ENCODE assay signal across 28 cellular contexts in the genomic region with DNA sequence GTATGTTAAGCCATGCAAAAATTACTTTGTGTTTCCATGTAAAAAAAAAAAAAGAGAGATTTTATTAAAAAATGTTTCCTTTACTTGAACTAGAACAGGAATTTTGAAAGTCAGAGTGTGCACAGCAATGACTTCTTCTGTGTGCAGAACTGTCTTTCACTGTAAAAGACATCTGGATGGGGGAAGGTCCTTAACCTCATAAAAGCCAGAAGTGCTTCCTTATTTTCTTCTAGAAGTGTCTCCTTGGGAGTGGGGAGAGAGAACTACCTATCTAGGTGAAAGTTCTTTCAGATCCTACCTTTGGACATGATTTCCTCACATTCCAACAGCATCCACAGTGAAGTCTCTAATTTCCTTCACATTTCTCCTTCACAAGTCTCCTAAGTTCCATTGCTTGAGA.
"Had no signal": no experiment of that assay in that cellular context is flagged by ENCODE, and none has a peak within 500 bp of the region (broad histone marks: within the 10 kb centered on the region; RNA-seq: fewer than 3 reads in every experiment).

No MANE protein-coding gene starts in this region.

- H3K36me3 Mint-ChIP-seq: stimulated activated effector memory CD8-positive, alpha-beta T cell treated with anti-CD3 and anti-CD28 coated beads, Interleukin-12 subunit alpha, Interleukin-12 subunit beta, amount 100 ng/mL, for 72 hours; stimulated activated memory B cell treated with anti-CD40 and anti-IgM and Interleukin-4, amounts not matched to agents 10 μg/mL and 1 μg/mL and 100 μg/mL, for 72 hours; stimulated activated naive B cell treated with anti-CD40 and anti-IgM and Interleukin-4, amounts not matched to agents 10 μg/mL and 1 μg/mL and 100 μg/mL, for 72 hours; type B pancreatic cell had no signal

- H3K36me3 ChIP-seq: stomach, suprapubic skin, thoracic aorta, thyroid gland, tibial artery, tibial nerve, transverse colon, upper lobe of left lung, upper lobe of right lung, uterus, vagina had no signal

- H3K4me3 ChIP-seq: stomach, suprapubic skin, testis, thoracic aorta, thyroid gland, tibial artery, tibial nerve, transverse colon, upper lobe of left lung, upper lobe of right lung, uterus, vagina had no signal

- H3K4me3 Mint-ChIP-seq: stimulated activated effector memory CD8-positive, alpha-beta T cell treated with anti-CD3 and anti-CD28 coated beads, Interleukin-12 subunit alpha, Interleukin-12 subunit beta, amount 100 ng/mL, for 72 hours; stimulated activated memory B cell treated with anti-CD40 and anti-IgM and Interleukin-4, amounts not matched to agents 10 μg/mL and 1 μg/mL and 100 μg/mL, for 72 hours; stimulated activated naive B cell treated with anti-CD40 and anti-IgM and Interleukin-4, amounts not matched to agents 10 μg/mL and 1 μg/mL and 100 μg/mL, for 72 hours; stimulated activated naive CD8-positive, alpha-beta T cell treated with anti-CD3 and anti-CD28 coated beads, Interleukin-15, amount 100 ng/mL, for 72 hours; stimulated activated naive CD8-positive, alpha-beta T cell treated with anti-CD3 and anti-CD28 coated beads, Interleukin-15, Interleukin-2, amounts not matched to agents 100 ng/mL and 50 ng/mL, for 24 hours; type B pancreatic cell had no signal

- ATAC-seq: stimulated activated effector memory CD8-positive, alpha-beta T cell treated with anti-CD3 and anti-CD28 coated beads, Interleukin-12 subunit alpha, Interleukin-12 subunit beta, amount 100 ng/mL, for 72 hours; stimulated activated memory B cell treated with anti-CD40 and anti-IgM and Interleukin-4, amounts not matched to agents 10 μg/mL and 1 μg/mL and 100 μg/mL, for 72 hours; stimulated activated naive B cell treated with anti-CD40 and anti-IgM and Interleukin-4, amounts not matched to agents 10 μg/mL and 1 μg/mL and 100 μg/mL, for 72 hours; stimulated activated naive CD8-positive, alpha-beta T cell treated with anti-CD3 and anti-CD28 coated beads, Interleukin-15, amount 100 ng/mL, for 72 hours; stimulated activated naive CD8-positive, alpha-beta T cell treated with anti-CD3 and anti-CD28 coated beads, Interleukin-15, Interleukin-2, amounts not matched to agents 100 U/mL and 50 U/mL, for 24 hours; upper lobe of right lung had no signal

- H3K4me1 Mint-ChIP-seq: stimulated activated effector memory CD8-positive, alpha-beta T cell treated with anti-CD3 and anti-CD28 coated beads, Interleukin-12 subunit alpha, Interleukin-12 subunit beta, amount 100 ng/mL, for 72 hours; stimulated activated memory B cell treated with anti-CD40 and anti-IgM and Interleukin-4, amounts not matched to agents 10 μg/mL and 1 μg/mL and 100 μg/mL, for 72 hours; stimulated activated naive B cell treated with anti-CD40 and anti-IgM and Interleukin-4, amounts not matched to agents 10 μg/mL and 1 μg/mL and 100 μg/mL, for 72 hours; stimulated activated naive CD8-positive, alpha-beta T cell treated with anti-CD3 and anti-CD28 coated beads, Interleukin-15, amount 100 ng/mL, for 72 hours had no signal

- H3K27me3 Mint-ChIP-seq: stimulated activated memory B cell treated with anti-CD40 and anti-IgM and Interleukin-4, amounts not matched to agents 10 μg/mL and 1 μg/mL and 100 μg/mL, for 72 hours; stimulated activated naive B cell treated with anti-CD40 and anti-IgM and Interleukin-4, amounts not matched to agents 10 μg/mL and 1 μg/mL and 100 μg/mL, for 72 hours; stimulated activated naive CD8-positive, alpha-beta T cell treated with anti-CD3 and anti-CD28 coated beads, Interleukin-15, amount 100 ng/mL, for 72 hours; stimulated activated naive CD8-positive, alpha-beta T cell treated with anti-CD3 and anti-CD28 coated beads, Interleukin-15, Interleukin-2, amounts not matched to agents 100 ng/mL and 50 ng/mL, for 24 hours had no signal

- H3K9me3 ChIP-seq: stomach, suprapubic skin, testis, thoracic aorta, thyroid gland, tibial artery, tibial nerve, transverse colon, upper lobe of left lung, upper lobe of right lung, uterus, vagina had no signal

- H3K27ac Mint-ChIP-seq: stimulated activated effector memory CD8-positive, alpha-beta T cell treated with anti-CD3 and anti-CD28 coated beads, Interleukin-12 subunit alpha, Interleukin-12 subunit beta, amount 100 ng/mL, for 72 hours; stimulated activated memory B cell treated with anti-CD40 and anti-IgM and Interleukin-4, amounts not matched to agents 10 μg/mL and 1 μg/mL and 100 μg/mL, for 72 hours; stimulated activated naive B cell treated with anti-CD40 and anti-IgM and Interleukin-4, amounts not matched to agents 10 μg/mL and 1 μg/mL and 100 μg/mL, for 72 hours; stimulated activated naive CD8-positive, alpha-beta T cell treated with anti-CD3 and anti-CD28 coated beads, Interleukin-15, amount 100 ng/mL, for 72 hours; stimulated activated naive CD8-positive, alpha-beta T cell treated with anti-CD3 and anti-CD28 coated beads, Interleukin-15, Interleukin-2, amounts not matched to agents 100 ng/mL and 50 ng/mL, for 24 hours; type B pancreatic cell had no signal

- H3K4me1 ChIP-seq: suprapubic skin, testis, thyroid gland, tibial artery, tibial nerve, upper lobe of left lung, upper lobe of right lung, uterus, vagina had no signal

- H3K9me3 Mint-ChIP-seq: stimulated activated memory B cell treated with anti-CD40 and anti-IgM and Interleukin-4, amounts not matched to agents 10 μg/mL and 1 μg/mL and 100 μg/mL, for 72 hours; stimulated activated naive CD8-positive, alpha-beta T cell treated with anti-CD3 and anti-CD28 coated beads, Interleukin-15, Interleukin-2, amounts not matched to agents 100 ng/mL and 50 ng/mL, for 24 hours; type B pancreatic cell had no signal

- DNase-seq: stimulated activated CD4-positive, alpha-beta T cell treated with anti-CD3 and anti-CD28 coated beads, Interleukin-2, amount 100 ng/mL, for 48 hours; stimulated activated CD4-positive, alpha-beta T cell treated with anti-CD3 and anti-CD28 coated beads, Interleukin-4, amount 100 ng/mL, for 1 hour; stimulated activated CD4-positive, alpha-beta T cell treated with anti-CD3 and anti-CD28 coated beads, Interleukin-4, amount 100 ng/mL, for 24 hours; stimulated activated CD4-positive, alpha-beta T cell treated with anti-CD3 and anti-CD28 coated beads, Interleukin-4, amount 100 ng/mL, for 4 hours; stimulated activated CD8-positive, alpha-beta memory T cell treated with anti-CD3 and anti-CD28 coated beads, Interleukin-4, amount 100 ng/mL, for 48 hours; stimulated activated naive B cell treated with anti-CD40 and anti-IgM and Interleukin-4, amounts not matched to agents 10 μg/mL and 1 μg/mL and 100 μg/mL, for 72 hours; stimulated activated naive CD4-positive, alpha-beta T cell; stimulated activated naive CD4-positive, alpha-beta T cell treated with Interleukin-2 at 50 U/mL for 16 hours; stimulated activated naive CD8-positive, alpha-beta T cell treated with anti-CD3 and anti-CD28 coated beads, Interleukin-15, amount 100 ng/mL, for 72 hours; stimulated activated naive CD8-positive, alpha-beta T cell treated with anti-CD3 and anti-CD28 coated beads, Interleukin-15, Interleukin-2, amounts not matched to agents 100 U/mL and 50 U/mL, for 24 hours; stomach; substantia nigra; testis; thyroid gland; tibial artery; transverse colon; trophoblast cell; upper lobe of left lung; upper lobe of right lung; uterus had no signal
